In the genomic region with DNA sequence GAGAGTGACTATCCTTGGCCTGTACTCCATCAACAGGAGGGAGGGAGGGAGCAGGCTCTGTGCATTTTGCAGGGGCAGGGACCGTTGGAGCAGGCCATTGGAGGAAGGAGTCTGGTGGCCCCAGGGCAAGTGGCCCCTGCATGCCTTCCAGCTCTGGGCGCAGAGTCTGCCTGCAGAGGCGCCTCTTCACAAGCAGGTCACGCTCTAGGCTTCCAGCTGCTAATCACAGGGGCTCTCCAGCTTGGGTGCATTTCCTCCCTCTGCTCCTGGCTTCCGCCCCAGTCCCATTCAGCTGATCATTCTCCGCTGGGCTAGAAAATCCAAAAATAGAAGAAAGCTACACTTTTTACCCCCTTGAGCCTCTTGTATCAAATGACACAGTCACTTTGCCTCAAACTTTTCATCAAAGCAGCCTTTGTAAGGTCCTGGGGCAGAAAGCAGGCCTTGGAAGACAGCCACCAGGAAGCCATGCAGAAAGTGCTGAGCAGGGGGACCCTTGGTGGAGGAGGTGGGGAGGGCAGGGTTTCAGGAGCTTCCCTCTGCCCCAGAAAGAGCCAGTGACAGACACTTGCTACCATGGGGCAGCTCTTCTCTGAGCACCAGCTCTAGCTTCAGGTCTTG, we compare ENCODE assay signal across 9 cellular contexts. TPM values are rescaled to one million over a fixed set of nuclear protein-coding genes. Genes with fewer than 3 reads are reported as not detected.
DNase-seq lines count a peak whose midpoint lies in the region; ATAC-seq and TF ChIP-seq lines count a peak whose summit lies in the region.
"Had no signal": no experiment of that assay in that cellular context is flagged by ENCODE, and none has a peak within 500 bp of the region (broad histone marks: within the 10 kb centered on the region; RNA-seq: fewer than 3 reads in every experiment).

No MANE protein-coding gene starts in this region.

- no peak overlapping the region for H3K4me3 ChIP-seq in coronary artery

- peak; percentile 21 for TF ChIP-seq CTCF in GM10266 (IDR thresholded peaks at IDR 0.05; ENCODE audit: control insufficient read depth, insufficient read depth, low read depth, missing control alignments)
- no peak for TF ChIP-seq CTCF in coronary artery (IDR thresholded peaks at IDR 0.05)

- H3K27me3 Mint-ChIP-seq in naive thymus-derived CD8-positive, alpha-beta T cell, result no peaks in the 10 kb centered on the region
- H3K27me3 Mint-ChIP-seq: activated naive CD8-positive, alpha-beta T cell had no signal

- peak; percentile 77 for ATAC-seq in HG02759 (IDR thresholded peaks at IDR 0.05; ENCODE audit: unreplicated experiment)
- peak; percentile 49 to 52 for ATAC-seq in naive thymus-derived CD8-positive, alpha-beta T cell
- ATAC-seq in GM18520 (IDR thresholded peaks at IDR 0.05; ENCODE audit: unreplicated experiment), result no peak

- H3K27ac ChIP-seq in coronary artery, result peak overlapping the region; percentile 61 to 75

- H3K4me3 Mint-ChIP-seq in naive thymus-derived CD8-positive, alpha-beta T cell, result no peak overlapping the region
- H3K4me3 Mint-ChIP-seq: activated naive CD8-positive, alpha-beta T cell had no signal

- POLR2A ChIA-PET in naive thymus-derived CD8-positive, alpha-beta T cell (lab: Charles Lee), result no interaction called here

- peak; percentile 70 for DNase-seq in GM10266 (ENCODE audit: extremely low spot score)
- DNase-seq in coronary artery (ENCODE audit: low spot score), result no peak
- peak in 1 of 10 donors; percentile 9 for DNase-seq in naive thymus-derived CD8-positive, alpha-beta T cell
- DNase-seq in NOMO-1 treated with dmso at 0.1 percent for 144 hours (lab: John Stamatoyannopoulos, UW; ENCODE audit: unreplicated experiment), result no peak
- DNase-seq in SW 1271 (lab: John Stamatoyannopoulos, UW), result no peak
- DNase-seq in SHP77 treated with DMSO at 0.1 percent for 48 hours (lab: John Stamatoyannopoulos, UW), result no peak

- no peaks in the 10 kb centered on the region for H3K9me3 Mint-ChIP-seq in naive thymus-derived CD8-positive, alpha-beta T cell

- peak overlapping the region in 3 of 10 donors; percentile 46 to 66 (median 52) for H3K27ac Mint-ChIP-seq in naive thymus-derived CD8-positive, alpha-beta T cell
- H3K27ac Mint-ChIP-seq: activated naive CD8-positive, alpha-beta T cell had no signal

- H3K36me3 Mint-ChIP-seq in naive thymus-derived CD8-positive, alpha-beta T cell, result no peaks in the 10 kb centered on the region
- H3K36me3 Mint-ChIP-seq: activated naive CD8-positive, alpha-beta T cell had no signal

- peaks cover 0 to 26% (median 4%) of the 10 kb centered on the region in 4 donors for H3K4me1 Mint-ChIP-seq in naive thymus-derived CD8-positive, alpha-beta T cell

RNA-seq across cellular contexts. Expression of gene TMEM247, which starts 11.3 kb away (rescaled TPM):
- total RNA-seq in naive thymus-derived CD8-positive, alpha-beta T cell, result not detected
- polyA plus RNA-seq in naive thymus-derived CD8-positive, alpha-beta T cell, result not detected

RNA-seq across cellular contexts. Expression of gene RHOQ, which starts 51.7 kb away (rescaled TPM):
- 10 to 100 TPM; 30.4 to 36.4 TPM for total RNA-seq in naive thymus-derived CD8-positive, alpha-beta T cell
- polyA plus RNA-seq in naive thymus-derived CD8-positive, alpha-beta T cell, result 1 to 10 TPM in 2 of 3 donors, under 1 TPM in 1; 0.61 to 1.8 (median 1.6) TPM

RNA-seq across cellular contexts. Expression of gene ATP6V1E2, which starts 51.7 kb away (rescaled TPM):
- 10 to 100 TPM; 21.7 to 22.0 TPM for total RNA-seq in naive thymus-derived CD8-positive, alpha-beta T cell
- 10 to 100 TPM in 1 of 3 donors, 1 to 10 TPM in 2; 1.9 to 10.2 (median 9.4) TPM for polyA plus RNA-seq in naive thymus-derived CD8-positive, alpha-beta T cell
